Comparison of ENCODE assay signal across 17 cellular contexts in genomic region chr1:194175251-194175650, GRCh38.
DNase-seq lines count a peak whose midpoint lies in the region; ATAC-seq and TF ChIP-seq lines count a peak whose summit lies in the region.
"Had no signal": no experiment of that assay in that cellular context is flagged by ENCODE, and none has a peak within 500 bp of the region (broad histone marks: within the 10 kb centered on the region; RNA-seq: fewer than 3 reads in every experiment).

No MANE protein-coding gene starts in this region.

- H2AFZ ChIP-seq in OCI-LY7 (ENCODE audit: low read length): no peak overlapping the region

- H3K36me3 ChIP-seq in OCI-LY7 (ENCODE audit: insufficient read depth, low read length) (peaks cover 10% of the 10 kb centered on the region), heart left ventricle (no peaks in the 10 kb centered on the region), testis (ENCODE audit: low read depth, missing control alignments) (no peaks in the 10 kb centered on the region)
- H3K36me3 ChIP-seq: SJCRH30 had no signal

- no peaks in the 10 kb centered on the region for H3K9me2 ChIP-seq in OCI-LY7 (ENCODE audit: insufficient read depth, low read length)

- H3K9me3 ChIP-seq in OCI-LY7 (ENCODE audit: low read length): peaks cover 8% of the 10 kb centered on the region; the same call in 1 of the 2 replicates
- peaks cover 0 to 12% (median 0%) of the 10 kb centered on the region in 12 donors for H3K9me3 ChIP-seq in heart left ventricle
- no peaks in the 10 kb centered on the region for H3K9me3 ChIP-seq in testis
- H3K9me3 ChIP-seq: SJCRH30 had no signal

- BruUV-seq in OCI-LY7 (replicated peaks; lab: Mats Ljungman, UMichigan): TSS peak; percentile 18

- TF ChIP-seq POLR2A in heart left ventricle (IDR thresholded peaks at IDR 0.05) (no peak), testis (IDR thresholded peaks at IDR 0.05) (no peak)

- intact Hi-C loops in OCI-LY7 (cut with micrococcal nuclease; ENCODE audit: unreplicated experiment) (no loop called here), heart left ventricle (cut with DNase I) (no loop called here), testis (cut with DNase I; ENCODE audit: low total_unique reads) (no loop called here)

- H3K4me2 ChIP-seq in OCI-LY7 (ENCODE audit: low read length): no peak overlapping the region

- in situ Hi-C loops in ACHN (cut with HindIII; ENCODE audit: low pct_ligation_motif_present, low pct_unique_long_range_greater_than_20kb, low sequenced_read_pairs): no loop called here

- DNase-seq in ACHN (peak; percentile 61), OCI-LY7 (ENCODE audit: low spot score) (no peak), choroid plexus epithelial cell (ENCODE audit: low read depth) (peak; percentile 7), kidney glomerular epithelial cell (lab: John Stamatoyannopoulos, UW) (peak; percentile 85), heart left ventricle (no peak), testis (no peak)
- DNase-seq: DMS 273 treated with DMSO at 0.1 percent for 48 hours, GF-D8, KG1, NCI-H187, NCI-H2227 treated with DMSO at 0.1 percent for 48 hours, NCI-H524, SJCRH30 had no signal

- WGBS in heart left ventricle, 4 donors: 84 to 97% (median 90%) methylated on average over 1 of the region's 1 CpG
- WGBS in testis, 2 donors: 93 to 100% methylated on average over 1 of the region's 1 CpG

- ATAC-seq in heart left ventricle (no peak), HG02885 (IDR thresholded peaks at IDR 0.05; ENCODE audit: poor library complexity, unreplicated experiment) (no peak), GM18868 (IDR thresholded peaks at IDR 0.05; ENCODE audit: unreplicated experiment) (no peak)
- ATAC-seq: HepG2 had no signal

- POLR2A ChIA-PET in OCI-LY7 (lab: Charles Lee): no interaction called here

- H3K4me3 ChIP-seq in OCI-LY7 (ENCODE audit: low read depth, low read length, poor library complexity, severe bottlenecking): no peak overlapping the region
- no peak overlapping the region for H3K4me3 ChIP-seq in choroid plexus epithelial cell (ENCODE audit: low read depth, low read length)
- no peak overlapping the region for H3K4me3 ChIP-seq in heart left ventricle
- no peak overlapping the region for H3K4me3 ChIP-seq in testis
- H3K4me3 ChIP-seq: SJCRH30 had no signal

- TF ChIP-seq CTCF in OCI-LY7 (conservative IDR thresholded peaks at IDR 0.05; ENCODE audit: low read length) (no peak), choroid plexus epithelial cell (conservative IDR thresholded peaks at IDR 0.05; ENCODE audit: low read depth, low read length) (no peak), heart left ventricle (IDR thresholded peaks at IDR 0.05) (no peak), testis (IDR thresholded peaks at IDR 0.05) (no peak)

- H3K27ac ChIP-seq in OCI-LY7 (ENCODE audit: low read depth, low read length, poor library complexity, severe bottlenecking) (no peak overlapping the region), heart left ventricle (no peak overlapping the region), testis (no peak overlapping the region)
- H3K27ac ChIP-seq: 22Rv1, SJCRH30 had no signal

- CTCF ChIA-PET in OCI-LY7 (lab: Charles Lee; ENCODE audit: unreplicated experiment): no interaction called here

- H3K27me3 ChIP-seq in heart left ventricle (no peaks in the 10 kb centered on the region), testis (no peaks in the 10 kb centered on the region)
- H3K27me3 ChIP-seq: SJCRH30 had no signal

- H3K4me1 ChIP-seq in OCI-LY7 (ENCODE audit: insufficient read depth, low read length, poor library complexity, severe bottlenecking): no peaks in the 10 kb centered on the region
- no peaks in the 10 kb centered on the region for H3K4me1 ChIP-seq in heart left ventricle
- H3K4me1 ChIP-seq in testis: no peaks in the 10 kb centered on the region
- H3K4me1 ChIP-seq: SJCRH30 had no signal

- H3K79me2 ChIP-seq in OCI-LY7 (ENCODE audit: insufficient read depth, low read depth, low read length): no peaks in the 10 kb centered on the region

- no peaks in the 10 kb centered on the region for H4K20me1 ChIP-seq in OCI-LY7 (ENCODE audit: insufficient read depth, low read length)

Comparison
In these comparisons a context has a peak if more than half of its experiments do, and no peak if none do; other contexts are left out.
1. DNase-seq: peak in ACHN (single experiment), choroid plexus epithelial cell (single experiment) and kidney glomerular epithelial cell (single experiment); none in OCI-LY7 (single experiment), heart left ventricle (0 of 5) and testis (single experiment).